Comparison of ENCODE assay signal across 11 cellular contexts in genomic region chr15:70092462-70092850, GRCh38. TPM values are rescaled to one million over a fixed set of nuclear protein-coding genes. Genes with fewer than 3 reads are reported as not detected.
DNase-seq lines count a peak whose midpoint lies in the region; ATAC-seq and TF ChIP-seq lines count a peak whose summit lies in the region.
"Had no signal": no experiment of that assay in that cellular context is flagged by ENCODE, and none has a peak within 500 bp of the region (broad histone marks: within the 10 kb centered on the region; RNA-seq: fewer than 3 reads in every experiment).

No MANE protein-coding gene starts in this region.

- no peak overlapping the region for H3K4me3 ChIP-seq in choroid plexus epithelial cell (ENCODE audit: low read depth, low read length)
- H3K4me3 ChIP-seq: SJSA1 had no signal

- peak overlapping the region; percentile 39 to 99 for H3K4me3 Mint-ChIP-seq in CD14-positive monocyte
- peak overlapping the region; percentile 99 for H3K4me3 Mint-ChIP-seq in natural killer cell treated with Interleukin-12 subunit alpha and Interleukin-12 subunit beta and Interleukin-15 and Interleukin-18, amount 100 ng/mL, for 72 hours

- DNase-seq in CD14-positive monocyte (ENCODE audit: low spot score): no peak
- peak; percentile 22 for DNase-seq in NCI-H1105 (lab: John Stamatoyannopoulos, UW)
- DNase-seq in choroid plexus epithelial cell (ENCODE audit: low read depth): peak; percentile 38
- no peak for DNase-seq in natural killer cell treated with Interleukin-12 subunit alpha and Interleukin-12 subunit beta and Interleukin-15 and Interleukin-18, amount 100 ng/mL, for 72 hours (ENCODE audit: low spot score)
- no peak for DNase-seq in NCI-H345 treated with DMSO at 0.1 percent for 48 hours (lab: John Stamatoyannopoulos, UW; ENCODE audit: unreplicated experiment)
- DNase-seq in AG08395 (ENCODE audit: low spot score): no peak
- no peak for DNase-seq in DMS79 treated with DMSO at 0.1 percent for 48 hours (lab: John Stamatoyannopoulos, UW)
- DNase-seq: activated gamma-delta T cell treated with Interleukin-2 at 50 U/mL for 16 hours, naive B cell had no signal

- peaks cover 5 to 14% (median 6%) of the 10 kb centered on the region in 3 donors for H3K27me3 Mint-ChIP-seq in CD14-positive monocyte (ENCODE audit: low read depth in 3 of 3)
- H3K27me3 Mint-ChIP-seq in natural killer cell treated with Interleukin-12 subunit alpha and Interleukin-12 subunit beta and Interleukin-15 and Interleukin-18, amount 100 ng/mL, for 72 hours: peaks cover 0 to 14% of the 10 kb centered on the region in 2 donors
- H3K27me3 Mint-ChIP-seq: naive B cell had no signal

- intact Hi-C loops in CD14-positive monocyte (cut with micrococcal nuclease): loop anchor here in 1 of 2 donors (10.0 kb wide), 2 partner anchors 518 to 618 kb away; no protein-coding TSS in a partner anchor

- no peak for ATAC-seq in natural killer cell treated with Interleukin-12 subunit alpha and Interleukin-12 subunit beta and Interleukin-15 and Interleukin-18, amount 100 ng/mL, for 72 hours
- ATAC-seq in GM21423 (IDR thresholded peaks at IDR 0.05; ENCODE audit: unreplicated experiment): no peak

- peaks cover 66% of the 10 kb centered on the region for H3K4me1 Mint-ChIP-seq in CD14-positive monocyte
- peaks cover 58 to 75% of the 10 kb centered on the region in 2 donors for H3K4me1 Mint-ChIP-seq in natural killer cell treated with Interleukin-12 subunit alpha and Interleukin-12 subunit beta and Interleukin-15 and Interleukin-18, amount 100 ng/mL, for 72 hours (ENCODE audit: low read depth in 2 of 2)

- TF ChIP-seq CTCF in CD14-positive monocyte (IDR thresholded peaks at IDR 0.05) (no peak), choroid plexus epithelial cell (conservative IDR thresholded peaks at IDR 0.05; ENCODE audit: low read depth, low read length) (no peak)

- peak overlapping the region in 2 of 7 donors; percentile 63 to 65 for H3K27ac Mint-ChIP-seq in CD14-positive monocyte
- peak overlapping the region; percentile 61 to 96 for H3K27ac Mint-ChIP-seq in natural killer cell treated with Interleukin-12 subunit alpha and Interleukin-12 subunit beta and Interleukin-15 and Interleukin-18, amount 100 ng/mL, for 72 hours

- H3K9me3 Mint-ChIP-seq in CD14-positive monocyte: peaks cover 0 to 9% (median 0%) of the 10 kb centered on the region in 7 donors
- H3K9me3 Mint-ChIP-seq in natural killer cell treated with Interleukin-12 subunit alpha and Interleukin-12 subunit beta and Interleukin-15 and Interleukin-18, amount 100 ng/mL, for 72 hours: no peaks in the 10 kb centered on the region
- H3K9me3 Mint-ChIP-seq: naive B cell had no signal

- peaks cover 76 to 77% of the 10 kb centered on the region in 2 donors for H3K36me3 Mint-ChIP-seq in CD14-positive monocyte
- peaks cover 31% of the 10 kb centered on the region for H3K36me3 Mint-ChIP-seq in natural killer cell treated with Interleukin-12 subunit alpha and Interleukin-12 subunit beta and Interleukin-15 and Interleukin-18, amount 100 ng/mL, for 72 hours

RNA-seq across cellular contexts. Expression of gene TLE3, which starts 5.3 kb away (rescaled TPM):
- polyA plus RNA-seq in CD14-positive monocyte: 10 to 100 TPM; 12.8 to 23.6 TPM
- 100 to 1,000 TPM in 1 of 2 donors, 10 to 100 TPM in 1; 57.6 to 128 TPM for total RNA-seq in natural killer cell treated with Interleukin-12 subunit alpha and Interleukin-12 subunit beta and Interleukin-15 and Interleukin-18, amount 100 ng/mL, for 72 hours

Comparison
In these comparisons a context has a peak if more than half of its experiments do, and no peak if none do; other contexts are left out.
1. DNase-seq: peak in NCI-H1105 (single experiment) and choroid plexus epithelial cell (single experiment); none in CD14-positive monocyte (single experiment), natural killer cell treated with Interleukin-12 subunit alpha and Interleukin-12 subunit beta and Interleukin-15 and Interleukin-18, amount 100 ng/mL, for 72 hours (single experiment), NCI-H345 treated with DMSO at 0.1 percent for 48 hours (single experiment), AG08395 (single experiment) and DMS79 treated with DMSO at 0.1 percent for 48 hours (single experiment).